In genomic region chr17:47693667-47694017, GRCh38 we compare ENCODE assay signal across 9 cellular contexts. TPM values are rescaled to one million over a fixed set of nuclear protein-coding genes. Genes with fewer than 3 reads are reported as not detected.
A peak's percentile ranks its signal among the peaks of the same experiment; 100 is the strongest.
DNase-seq lines count a peak whose midpoint lies in the region; ATAC-seq and TF ChIP-seq lines count a peak whose summit lies in the region.
"Had no signal": no experiment of that assay in that cellular context is flagged by ENCODE, and none has a peak within 500 bp of the region (broad histone marks: within the 10 kb centered on the region; RNA-seq: fewer than 3 reads in every experiment).

No MANE protein-coding gene starts in this region.

- H3K27me3 ChIP-seq in endocrine pancreas (ENCODE audit: control insufficient read depth, insufficient read depth, low read length) (no peaks in the 10 kb centered on the region), neuron (ENCODE audit: insufficient read depth, low read length) (no peaks in the 10 kb centered on the region)

- DNase-seq in GM10248 (ENCODE audit: extremely low spot score) (peak; percentile 28), OCI-LY7 (ENCODE audit: low spot score) (peak; percentile 49), kidney glomerular epithelial cell (lab: John Stamatoyannopoulos, UW) (no peak), cortex of kidney (lab: John Stamatoyannopoulos, UW) (no peak), 8988T (no peak)

- CTCF ChIA-PET in GM10248 (lab: Yijun Ruan, JAX) (interaction anchor here (1.0 to 2.6 kb wide), 2 partner anchors 16 to 29 kb away, joined by 3 to 13 read pairs; no protein-coding TSS in a partner anchor), OCI-LY7 (lab: Charles Lee; ENCODE audit: unreplicated experiment) (no interaction called here)

- H3K4me3 ChIP-seq in OCI-LY7 (ENCODE audit: low read depth, low read length, poor library complexity, severe bottlenecking) (peak overlapping the region; percentile 72), endocrine pancreas (ENCODE audit: control insufficient read depth, insufficient read depth, low read length) (peak overlapping the region; percentile 62), neuron (ENCODE audit: low read length) (peak overlapping the region; percentile 55)

- no peaks in the 10 kb centered on the region for H4K20me1 ChIP-seq in OCI-LY7 (ENCODE audit: insufficient read depth, low read length)

- H3K9ac ChIP-seq in endocrine pancreas (ENCODE audit: control insufficient read depth, insufficient read depth, low read length), result peak overlapping the region; percentile 47

- ATAC-seq in esophagus mucosa, result no peak

- H3K4me2 ChIP-seq in OCI-LY7 (ENCODE audit: low read length), result peak overlapping the region; percentile 79

- POLR2A ChIA-PET in GM10248 (lab: Yijun Ruan, JAX) (interaction anchor here (0.5 to 0.7 kb wide), 2 partner anchors 51 to 378 kb away, joined by 4 to 6 read pairs; no protein-coding TSS in a partner anchor), OCI-LY7 (lab: Charles Lee) (interaction anchor here (0.6 to 3.0 kb wide), 4 partner anchors 16 to 191 kb away, joined by 3 to 15 read pairs (median 4); partner anchors contain the start of gene KPNB1)

- H3K9me2 ChIP-seq in OCI-LY7 (ENCODE audit: insufficient read depth, low read length), result no peaks in the 10 kb centered on the region

- peak overlapping the region; percentile 73 for H3K27ac ChIP-seq in OCI-LY7 (ENCODE audit: low read depth, low read length, poor library complexity, severe bottlenecking)

- H3K79me2 ChIP-seq in OCI-LY7 (ENCODE audit: insufficient read depth, low read depth, low read length), result peaks cover 5% of the 10 kb centered on the region; the same call in 1 of the 2 replicates

- H2AFZ ChIP-seq in OCI-LY7 (ENCODE audit: low read length) (peak overlapping the region; percentile 9; the same call in 1 of the 2 replicates), neuron (ENCODE audit: low read depth, low read length) (peak overlapping the region; percentile 79)

- BruUV-seq in OCI-LY7 (replicated peaks; lab: Mats Ljungman, UMichigan), result no TSS peak

- H3K9me3 ChIP-seq in OCI-LY7 (ENCODE audit: low read length) (no peaks in the 10 kb centered on the region), endocrine pancreas (ENCODE audit: control insufficient read depth, low read length) (no peaks in the 10 kb centered on the region), neuron (ENCODE audit: low read length) (no peaks in the 10 kb centered on the region)

- peaks cover 31% of the 10 kb centered on the region for H3K4me1 ChIP-seq in OCI-LY7 (ENCODE audit: insufficient read depth, low read length, poor library complexity, severe bottlenecking)
- H3K4me1 ChIP-seq in endocrine pancreas (ENCODE audit: control insufficient read depth, insufficient read depth, low read length), result no peaks in the 10 kb centered on the region
- peaks cover 27% of the 10 kb centered on the region for H3K4me1 ChIP-seq in neuron (ENCODE audit: insufficient read depth, low read length)

- no peak for TF ChIP-seq CTCF in GM10248 (IDR thresholded peaks at IDR 0.05; ENCODE audit: control extremely low read depth, extremely low read depth, low read depth, missing control alignments)
- TF ChIP-seq CTCF in OCI-LY7 (conservative IDR thresholded peaks at IDR 0.05; ENCODE audit: low read length), result peak; percentile 19; the same call in 1 of the 2 replicates

- intact Hi-C loops in OCI-LY7 (cut with micrococcal nuclease; ENCODE audit: unreplicated experiment), result no loop called here

- H3K36me3 ChIP-seq in OCI-LY7 (ENCODE audit: insufficient read depth, low read length) (no peaks in the 10 kb centered on the region), endocrine pancreas (ENCODE audit: control insufficient read depth, insufficient read depth, low read length) (no peaks in the 10 kb centered on the region), neuron (ENCODE audit: insufficient read depth, low read length) (peaks cover 3% of the 10 kb centered on the region)

RNA-seq across cellular contexts. Expression of gene TBKBP1, which starts 0.3 kb away (rescaled TPM):
- total RNA-seq in OCI-LY7 (2014; rRNA removed; shearing (Covaris generic)), result 8.3 and 15.0 TPM in 2 replicates
- total RNA-seq in OCI-LY7 (2022), result 15.2 and 16.0 TPM in 2 replicates
- total RNA-seq in esophagus mucosa, result 3.1 TPM

RNA-seq across cellular contexts. Expression of gene TBX21, which starts 39.4 kb away (rescaled TPM):
- not detected in 2 replicates for total RNA-seq in OCI-LY7 (2014; rRNA removed; shearing (Covaris generic))
- total RNA-seq in OCI-LY7 (2022) (not detected in 2 replicates), esophagus mucosa (not detected)
- total RNA-seq: SK-MEL-5 had no signal

RNA-seq across cellular contexts. Expression of gene KPNB1, which starts 43.9 kb away (rescaled TPM):
- 215 and 232 TPM in 2 replicates for total RNA-seq in OCI-LY7 (2014; rRNA removed; shearing (Covaris generic))
- total RNA-seq in OCI-LY7 (2022) (423 and 453 TPM in 2 replicates), esophagus mucosa (232 TPM)

Comparison
In these comparisons a context has a peak if more than half of its experiments do, and no peak if none do; other contexts are left out.
1. DNase-seq: peak in GM10248 (single experiment) and OCI-LY7 (single experiment); none in kidney glomerular epithelial cell (single experiment), cortex of kidney (single experiment) and 8988T (single experiment).
2. Peak in every context shown above with its lines, with median percentiles within 50 percentile points of each other: H3K4me3 ChIP-seq.